Comparison of ENCODE assay signal across 18 cellular contexts in genomic region chr11:19323502-19323901, GRCh38.
DNase-seq lines count a peak whose midpoint lies in the region; ATAC-seq and TF ChIP-seq lines count a peak whose summit lies in the region.
"Had no signal": no experiment of that assay in that cellular context is flagged by ENCODE, and none has a peak within 500 bp of the region (broad histone marks: within the 10 kb centered on the region; RNA-seq: fewer than 3 reads in every experiment).

No MANE protein-coding gene starts in this region.

- H3K9me2 ChIP-seq in Loucy (replicated peaks; ENCODE audit: low read depth, low read length), result no peaks in the 10 kb centered on the region

- in situ Hi-C loops in brain microvascular endothelial cell (cut with HindIII; ENCODE audit: low pct_ligation_motif_present, low sequenced_read_pairs), result loop anchor here (25.0 kb wide), 1 partner anchor 189 kb away; no protein-coding TSS in a partner anchor

- H3K4me1 ChIP-seq in Loucy (ENCODE audit: insufficient read depth, low read length, poor library complexity, severe bottlenecking), result peaks cover 19% of the 10 kb centered on the region

- H3K9me3 ChIP-seq in Loucy (ENCODE audit: insufficient read depth, low read depth, low read length) (no peaks in the 10 kb centered on the region), MG63 (no peaks in the 10 kb centered on the region)
- H3K9me3 ChIP-seq: BLaER1 treated with 17β-estradiol and CSF1 and Interleukin-3, amounts not matched to agents 10 nM and 100 nM had no signal

- no peaks in the 10 kb centered on the region for H4K20me1 ChIP-seq in Loucy (ENCODE audit: insufficient read depth, low read length, poor library complexity, severe bottlenecking)
- H4K20me1 ChIP-seq: BLaER1 treated with 17β-estradiol and CSF1 and Interleukin-3, amounts not matched to agents 10 nM and 100 nM had no signal

- H3K4me3 ChIP-seq in Loucy (ENCODE audit: low read length, poor library complexity, severe bottlenecking), result no peak overlapping the region
- no peak overlapping the region for H3K4me3 ChIP-seq in brain microvascular endothelial cell (ENCODE audit: low read depth, low read length)
- H3K4me3 ChIP-seq in kidney epithelial cell (ENCODE audit: low read depth, low read length), result no peak overlapping the region
- no peak overlapping the region for H3K4me3 ChIP-seq in MG63
- H3K4me3 ChIP-seq: BLaER1 treated with 17β-estradiol and CSF1 and Interleukin-3, amounts not matched to agents 10 nM and 100 nM; skin epidermis had no signal

- no peak overlapping the region for H3K27ac ChIP-seq in brain microvascular endothelial cell
- H3K27ac ChIP-seq: BLaER1 treated with 17β-estradiol and CSF1 and Interleukin-3, amounts not matched to agents 10 nM and 100 nM; skin epidermis had no signal

- no peaks in the 10 kb centered on the region for H3K79me2 ChIP-seq in Loucy (ENCODE audit: insufficient read depth, low read length)

- ATAC-seq in HG02678 (IDR thresholded peaks at IDR 0.05; ENCODE audit: unreplicated experiment) (no peak), GM21825 (IDR thresholded peaks at IDR 0.05; ENCODE audit: unreplicated experiment) (no peak)
- ATAC-seq: stimulated activated memory B cell treated with anti-CD40 and anti-IgM and Interleukin-4, amounts not matched to agents 10 μg/mL and 1 μg/mL and 100 μg/mL, for 72 hours had no signal

- TF ChIP-seq CTCF in Loucy (conservative IDR thresholded peaks at IDR 0.05; ENCODE audit: low read length), result peak; percentile 49
- peak; percentile 36 for TF ChIP-seq CTCF in brain microvascular endothelial cell (IDR thresholded peaks at IDR 0.05; ENCODE audit: low read depth, low read length, missing control alignments)
- TF ChIP-seq CTCF in kidney epithelial cell (IDR thresholded peaks at IDR 0.05; ENCODE audit: insufficient read depth, low read length, poor library complexity, severe bottlenecking), result peak; percentile 6

- H3K27me3 ChIP-seq in Loucy (ENCODE audit: insufficient read depth, low read length, poor library complexity, severe bottlenecking) (no peaks in the 10 kb centered on the region), brain microvascular endothelial cell (replicated peaks) (peaks cover 15% of the 10 kb centered on the region), kidney epithelial cell (ENCODE audit: control insufficient read depth, insufficient read depth, low read length) (peaks cover 2% of the 10 kb centered on the region), MG63 (peaks cover 4% of the 10 kb centered on the region)
- H3K27me3 ChIP-seq: BLaER1 treated with 17β-estradiol and CSF1 and Interleukin-3, amounts not matched to agents 10 nM and 100 nM had no signal

- H3K9ac ChIP-seq in Loucy (ENCODE audit: low read depth, low read length, poor library complexity, severe bottlenecking), result no peak overlapping the region
- H3K9ac ChIP-seq: BLaER1 treated with 17β-estradiol and CSF1 and Interleukin-3, amounts not matched to agents 10 nM and 100 nM had no signal

- H3F3A ChIP-seq in Loucy (ENCODE audit: low read depth), result no peaks in the 10 kb centered on the region

- H3K36me3 ChIP-seq in Loucy (ENCODE audit: insufficient read depth, low read length) (no peaks in the 10 kb centered on the region), brain microvascular endothelial cell (replicated peaks) (no peaks in the 10 kb centered on the region), kidney epithelial cell (ENCODE audit: control insufficient read depth, insufficient read depth, low read length) (no peaks in the 10 kb centered on the region), MG63 (no peaks in the 10 kb centered on the region)
- H3K36me3 ChIP-seq: BLaER1 treated with 17β-estradiol and CSF1 and Interleukin-3, amounts not matched to agents 10 nM and 100 nM had no signal

- no peak overlapping the region for H2AFZ ChIP-seq in Loucy (ENCODE audit: low read length)

- H3K4me2 ChIP-seq in Loucy (ENCODE audit: low read depth, low read length, poor library complexity, severe bottlenecking), result no peak overlapping the region
- H3K4me2 ChIP-seq: BLaER1 treated with 17β-estradiol and CSF1 and Interleukin-3, amounts not matched to agents 10 nM and 100 nM had no signal

- DNase-seq in ELR (ENCODE audit: low read depth) (peak; percentile 9), brain microvascular endothelial cell (no peak), kidney epithelial cell (ENCODE audit: low read depth) (no peak), MG63 (no peak), NCI-H1048 (lab: John Stamatoyannopoulos, UW) (no peak)
- DNase-seq: activated B cell treated with CpG ODN at 0.5 μM for 24 hours; activated gamma-delta T cell; DMS79; effector memory CD4-positive, alpha-beta T cell; midbrain; NCI-H1417 treated with DMSO at 0.1 percent for 48 hours; NCI-H446 had no signal
